In genomic region chr9:100427366-100428263, GRCh38 we compare ENCODE assay signal across 8 cellular contexts. TPM values are rescaled to one million over a fixed set of nuclear protein-coding genes. Genes with fewer than 3 reads are reported as not detected.
DNase-seq lines count a peak whose midpoint lies in the region; ATAC-seq and TF ChIP-seq lines count a peak whose summit lies in the region.

No MANE protein-coding gene starts in this region.

- peak overlapping the region; percentile 76 for H3K4me3 ChIP-seq in AG04449 (ENCODE audit: low read depth, low read length)

- peak overlapping the region; percentile 40 for H3K27ac Mint-ChIP-seq in activated naive CD8-positive, alpha-beta T cell treated with anti-CD3 and anti-CD28 coated beads for 36 hours

- DNase-seq in AG04449 (ENCODE audit: low read depth, low spot score) (no peak), NCI-H748 (lab: John Stamatoyannopoulos, UW; ENCODE audit: unreplicated experiment) (peak; percentile 79), head of caudate nucleus (peak; percentile 44 to 89 (median 70)), nucleus accumbens (lab: John Stamatoyannopoulos, UW) (peak in 49 of 56 donors; percentile 11 to 72 (median 46)), NCI-H446 treated with DMSO at 0.1 percent for 48 hours (lab: John Stamatoyannopoulos, UW) (no peak)
- DNase-seq in activated naive CD8-positive, alpha-beta T cell treated with anti-CD3 and anti-CD28 coated beads for 36 hours: no peak

- H3K36me3 Mint-ChIP-seq in activated naive CD8-positive, alpha-beta T cell treated with anti-CD3 and anti-CD28 coated beads for 36 hours: peaks cover 3% of the 10 kb centered on the region

- no peak for TF ChIP-seq CTCF in AG04449 (IDR thresholded peaks at IDR 0.05; ENCODE audit: insufficient read depth, low read length, missing control alignments)

- POLR2A ChIA-PET in AG04449 (lab: Yijun Ruan, JAX): interaction anchor here (1.3 kb wide), 1 partner anchor 14 kb away, joined by 5 read pairs; no protein-coding TSS in a partner anchor

- peaks cover 31% of the 10 kb centered on the region for H3K4me1 Mint-ChIP-seq in activated naive CD8-positive, alpha-beta T cell treated with anti-CD3 and anti-CD28 coated beads for 36 hours

- intact Hi-C loops in head of caudate nucleus (cut with DNase I): loop anchor here (5.0 to 10.0 kb wide), 2 partner anchors 47 to 75 kb away; partner anchors contain the start of genes TEX10 and TMEFF1

- H3K27me3 Mint-ChIP-seq in activated naive CD8-positive, alpha-beta T cell treated with anti-CD3 and anti-CD28 coated beads for 36 hours: peaks cover 6% of the 10 kb centered on the region

- H3K9me3 Mint-ChIP-seq in activated naive CD8-positive, alpha-beta T cell treated with anti-CD3 and anti-CD28 coated beads for 36 hours: no peaks in the 10 kb centered on the region

- CTCF ChIA-PET in AG04449 (lab: Yijun Ruan, JAX): interaction anchor here (0.6 to 2.3 kb wide), 8 partner anchors 10 to 168 kb away, joined by 3 to 9 read pairs (median 4); no protein-coding TSS in a partner anchor

- peak overlapping the region; percentile 84 for H3K4me3 Mint-ChIP-seq in activated naive CD8-positive, alpha-beta T cell treated with anti-CD3 and anti-CD28 coated beads for 36 hours

- peak; percentile 53 for ATAC-seq in GM18868 (IDR thresholded peaks at IDR 0.05; ENCODE audit: unreplicated experiment)
- peak; percentile 45 for ATAC-seq in HG03103 (IDR thresholded peaks at IDR 0.05; ENCODE audit: low read depth, unreplicated experiment)

RNA-seq across cellular contexts. Expression of gene MSANTD3, which starts 0.7 kb away (rescaled TPM):
- 10 to 100 TPM; 16.0 to 17.6 TPM for total RNA-seq in activated naive CD8-positive, alpha-beta T cell treated with anti-CD3 and anti-CD28 coated beads for 36 hours

RNA-seq across cellular contexts. Expression of gene TMEFF1, which starts 45.3 kb away (rescaled TPM):
- total RNA-seq in activated naive CD8-positive, alpha-beta T cell treated with anti-CD3 and anti-CD28 coated beads for 36 hours: under 1 TPM; 0.10 to 0.14 TPM

Comparison
In these comparisons a context has a peak if more than half of its experiments do, and no peak if none do; other contexts are left out.
1. DNase-seq: peak in NCI-H748 (single experiment), head of caudate nucleus (42 of 42) and nucleus accumbens (49 of 56); none in AG04449 (single experiment), activated naive CD8-positive, alpha-beta T cell treated with anti-CD3 and anti-CD28 coated beads for 36 hours (single experiment) and NCI-H446 treated with DMSO at 0.1 percent for 48 hours (single experiment).